Comparison of ENCODE assay signal across 9 cellular contexts in genomic region chr12:57746025-57746424, GRCh38. TPM values are rescaled to one million over a fixed set of nuclear protein-coding genes. Genes with fewer than 3 reads are reported as not detected.
DNase-seq lines count a peak whose midpoint lies in the region; ATAC-seq and TF ChIP-seq lines count a peak whose summit lies in the region.
"Had no signal": no experiment of that assay in that cellular context is flagged by ENCODE, and none has a peak within 500 bp of the region (broad histone marks: within the 10 kb centered on the region; RNA-seq: fewer than 3 reads in every experiment).

No MANE protein-coding gene starts in this region.

- CTCF ChIA-PET in MCF 10A (lab: Yijun Ruan, JAX): no interaction called here

- peaks cover 16 to 35% (median 33%) of the 10 kb centered on the region in 3 donors for H3K4me1 Mint-ChIP-seq in IgD-negative memory B cell
- peaks cover 17% of the 10 kb centered on the region for H3K4me1 Mint-ChIP-seq in MCF 10A (ENCODE audit: insufficient read depth, unreplicated experiment)

- H3K4me1 ChIP-seq in BE2C: peaks cover 3% of the 10 kb centered on the region; the same call in 1 of the 2 replicates
- peaks cover 12 to 13% of the 10 kb centered on the region in 2 donors for H3K4me1 ChIP-seq in muscle layer of duodenum (ENCODE audit: control insufficient read depth in 1 of 2, insufficient read depth in 2 of 2, low read length in 2 of 2)

- H3K27me3 ChIP-seq in BE2C (peaks cover 1% of the 10 kb centered on the region; the same call in 1 of the 2 replicates), muscle layer of duodenum (ENCODE audit: low read depth, low read length) (peaks cover 5% of the 10 kb centered on the region)

- peak overlapping the region; percentile 96 for H3K4me3 ChIP-seq in BE2C (ENCODE audit: low read depth, low read length)
- H3K4me3 ChIP-seq in muscle layer of duodenum (ENCODE audit: low read depth in 1 of 2, low read length in 2 of 2): peak overlapping the region; percentile 80 to 88

- DNase-seq in BE2C (no peak), MCF 10A (ENCODE audit: unreplicated experiment) (no peak), dermis blood vessel endothelial cell (no peak), HuH-7 (ENCODE audit: low spot score) (no peak)
- DNase-seq: NCI-H345 had no signal

- H3K36me3 Mint-ChIP-seq in IgD-negative memory B cell (no peaks in the 10 kb centered on the region), MCF 10A (ENCODE audit: insufficient read depth, unreplicated experiment) (peaks cover 61% of the 10 kb centered on the region)

- no peak overlapping the region for H3K27ac ChIP-seq in muscle layer of duodenum (ENCODE audit: low read length)

- no TSS peak for BruUV-seq in MCF 10A (replicated peaks; lab: Mats Ljungman, UMichigan)

- peak overlapping the region; percentile 78 to 97 (median 95) for H3K4me3 Mint-ChIP-seq in IgD-negative memory B cell
- peak overlapping the region; percentile 100 for H3K4me3 Mint-ChIP-seq in MCF 10A (ENCODE audit: unreplicated experiment)

- POLR2A ChIA-PET in MCF 10A (lab: Yijun Ruan, JAX): interaction anchor here (0.7 to 2.5 kb wide), 5 partner anchors 9 to 868 kb away, joined by 3 to 20 read pairs (median 5); partner anchors contain the start of genes EEF1AKMT3, MARCHF9, METTL1 and OS9

- H3K9me3 Mint-ChIP-seq in IgD-negative memory B cell (no peaks in the 10 kb centered on the region), MCF 10A (ENCODE audit: unreplicated experiment) (no peaks in the 10 kb centered on the region)

- H3K36me3 ChIP-seq in BE2C: peaks cover 44% of the 10 kb centered on the region
- peaks cover 19 to 36% of the 10 kb centered on the region in 2 donors for H3K36me3 ChIP-seq in muscle layer of duodenum (ENCODE audit: control insufficient read depth in 1 of 2, insufficient read depth in 2 of 2, low read length in 2 of 2)

- intact Hi-C loops in MCF 10A (cut with micrococcal nuclease): no loop called here

- H3K9me3 ChIP-seq in BE2C: no peaks in the 10 kb centered on the region
- H3K9me3 ChIP-seq in muscle layer of duodenum (ENCODE audit: control insufficient read depth in 1 of 2, low read length in 2 of 2): no peaks in the 10 kb centered on the region

- ATAC-seq in HG03139 (IDR thresholded peaks at IDR 0.05; ENCODE audit: unreplicated experiment) (no peak), HG03439 (IDR thresholded peaks at IDR 0.05; ENCODE audit: unreplicated experiment) (no peak)

- H3K27me3 Mint-ChIP-seq in IgD-negative memory B cell (peaks cover under 1% of the 10 kb centered on the region), MCF 10A (ENCODE audit: insufficient read depth, unreplicated experiment) (peaks cover 5% of the 10 kb centered on the region)

- H3K27ac Mint-ChIP-seq in IgD-negative memory B cell (peak overlapping the region; percentile 62 to 97 (median 88)), MCF 10A (ENCODE audit: low read depth, unreplicated experiment) (peak overlapping the region; percentile 100)

- TF ChIP-seq CTCF in BE2C (IDR thresholded peaks at IDR 0.05; ENCODE audit: low read depth, low read length) (no peak), MCF 10A (IDR thresholded peaks at IDR 0.05; ENCODE audit: unreplicated experiment) (no peak)

RNA-seq across cellular contexts. Expression of gene TSPAN31, which starts 1.2 kb away (rescaled TPM):
- polyA plus RNA-seq in BE2C (2012; ENCODE audit: insufficient read depth, insufficient read length, low read depth): 18.6 TPM
- 52.8 TPM for polyA plus RNA-seq in IgD-negative memory B cell
- total RNA-seq in MCF 10A (2022) (24.8 and 30.9 TPM in 2 replicates), dermis blood vessel endothelial cell (29.7 and 72.0 TPM in 2 replicates)

RNA-seq across cellular contexts. Expression of gene CDK4, which starts 6.1 kb away (rescaled TPM):
- polyA plus RNA-seq in BE2C (2012; ENCODE audit: insufficient read depth, insufficient read length, low read depth): 737 TPM
- 77.4 TPM for polyA plus RNA-seq in IgD-negative memory B cell
- total RNA-seq in MCF 10A (2022) (117 and 123 TPM in 2 replicates), dermis blood vessel endothelial cell (147 and 154 TPM in 2 replicates)

RNA-seq across cellular contexts. Expression of gene AGAP2, which starts 7.5 kb away (rescaled TPM):
- 3.9 TPM for polyA plus RNA-seq in BE2C (2012; ENCODE audit: insufficient read depth, insufficient read length, low read depth)
- polyA plus RNA-seq in IgD-negative memory B cell: 4.1 TPM
- total RNA-seq in MCF 10A (2022) (0.19 TPM in 1 of 2 replicates, not detected in the other), dermis blood vessel endothelial cell (under 0.01 and 0.19 TPM in 2 replicates)

RNA-seq across cellular contexts. Expression of gene MARCHF9, which starts 8.9 kb away (rescaled TPM):
- polyA plus RNA-seq in BE2C (2012; ENCODE audit: insufficient read depth, insufficient read length, low read depth): 36.9 TPM
- polyA plus RNA-seq in IgD-negative memory B cell: 11.9 TPM
- total RNA-seq in MCF 10A (2022) (8.7 and 12.5 TPM in 2 replicates), dermis blood vessel endothelial cell (3.4 and 4.1 TPM in 2 replicates)

RNA-seq across cellular contexts. Expression of gene CYP27B1, which starts 20.9 kb away (rescaled TPM):
- 47.2 TPM for polyA plus RNA-seq in BE2C (2012; ENCODE audit: insufficient read depth, insufficient read length, low read depth)
- 0.09 TPM for polyA plus RNA-seq in IgD-negative memory B cell
- total RNA-seq in MCF 10A (2022): 12.6 and 27.5 TPM in 2 replicates
- 0.17 and 0.47 TPM in 2 replicates for total RNA-seq in dermis blood vessel endothelial cell
